ENCODE assay signal across 2 cellular contexts in the genomic region with DNA sequence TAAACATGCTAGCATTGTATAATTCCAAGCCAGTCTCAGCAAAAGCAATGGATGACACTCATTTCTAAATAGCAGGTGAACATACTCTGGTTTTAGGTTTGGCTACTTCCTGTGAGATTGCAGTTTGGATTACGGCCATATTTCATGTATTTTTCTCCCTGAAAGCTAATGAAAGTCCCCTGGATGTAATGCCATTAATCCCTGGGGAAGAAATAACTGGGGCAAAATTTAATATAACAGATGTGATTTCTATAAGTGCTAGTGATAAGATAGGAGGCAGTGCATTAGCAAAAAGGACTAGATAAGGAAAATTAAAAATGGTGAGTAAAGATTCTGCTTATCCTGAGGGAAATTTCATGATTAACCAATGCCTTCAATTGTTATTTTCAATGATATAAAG.
TF ChIP-seq lines count a peak whose summit lies in the region.

No MANE protein-coding gene starts in this region.

TF ChIP-seq in HepG2, 621 proteins besides CTCF, POLR2A, EP300 and RAD21 (continued from another document):
- no peak for TF ChIP-seq ZBTB34 (CRISPR knock-in tag; IDR thresholded peaks at IDR 0.05)
- no peak for TF ChIP-seq ZIK1 (CRISPR knock-in tag; IDR thresholded peaks at IDR 0.05; ENCODE audit: borderline replicate concordance, low read depth)
- no peak for TF ChIP-seq ZNF569 (CRISPR knock-in tag; IDR thresholded peaks at IDR 0.05; ENCODE audit: borderline replicate concordance)
- TF ChIP-seq ZNF704 (CRISPR knock-in tag; IDR thresholded peaks at IDR 0.05; ENCODE audit: borderline replicate concordance): no peak
- TF ChIP-seq MBNL3 (CRISPR knock-in tag; conservative IDR thresholded peaks at IDR 0.05): no peak
- TF ChIP-seq ZSCAN29 (CRISPR knock-in tag; conservative IDR thresholded peaks at IDR 0.05): no peak
- no peak for TF ChIP-seq ZNF619 (CRISPR knock-in tag; IDR thresholded peaks at IDR 0.05)
- no peak for TF ChIP-seq TCF7 (IDR thresholded peaks at IDR 0.05; ENCODE audit: low read depth)
- no peak for TF ChIP-seq ZNF607 (CRISPR knock-in tag; IDR thresholded peaks at IDR 0.05; ENCODE audit: borderline replicate concordance)
- no peak for TF ChIP-seq ZFP62 (CRISPR knock-in tag; IDR thresholded peaks at IDR 0.05)
TF ChIP-seq in HepG2: peak in this region for 0.

TF ChIP-seq in SK-N-SH treated with all-trans-retinoic acid at 6 μM for 48 hours, 23 proteins besides CTCF, POLR2A, EP300 and RAD21 (continued from another document):
- TF ChIP-seq, protein P1, sequence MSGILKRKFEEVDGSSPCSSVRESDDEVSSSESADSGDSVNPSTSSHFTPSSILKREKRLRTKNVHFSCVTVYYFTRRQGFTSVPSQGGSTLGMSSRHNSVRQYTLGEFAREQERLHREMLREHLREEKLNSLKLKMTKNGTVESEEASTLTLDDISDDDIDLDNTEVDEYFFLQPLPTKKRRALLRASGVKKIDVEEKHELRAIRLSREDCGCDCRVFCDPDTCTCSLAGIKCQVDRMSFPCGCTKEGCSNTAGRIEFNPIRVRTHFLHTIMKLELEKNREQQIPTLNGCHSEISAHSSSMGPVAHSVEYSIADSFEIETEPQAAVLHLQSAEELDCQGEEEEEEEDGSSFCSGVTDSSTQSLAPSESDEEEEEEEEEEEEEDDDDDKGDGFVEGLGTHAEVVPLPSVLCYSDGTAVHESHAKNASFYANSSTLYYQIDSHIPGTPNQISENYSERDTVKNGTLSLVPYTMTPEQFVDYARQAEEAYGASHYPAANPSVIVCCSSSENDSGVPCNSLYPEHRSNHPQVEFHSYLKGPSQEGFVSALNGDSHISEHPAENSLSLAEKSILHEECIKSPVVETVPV (CRISPR knock-in tag; IDR thresholded peaks at IDR 0.05): peak; percentile 88; the same call in 1 of the 2 replicates
- 0 out of 2 replicates have a peak, but pooled peaks have one; percentile 45 for TF ChIP-seq SNAI2 (CRISPR knock-in tag; IDR thresholded peaks at IDR 0.05)
- TF ChIP-seq RARB (CRISPR knock-in tag; IDR thresholded peaks at IDR 0.05): no peak
- TF ChIP-seq ESRRG (CRISPR knock-in tag; IDR thresholded peaks at IDR 0.05): 0 out of 2 replicates have a peak, but pooled peaks have one; percentile 16
- peak; percentile 82 for TF ChIP-seq TSHZ2 (CRISPR knock-in tag; IDR thresholded peaks at IDR 0.05)
- TF ChIP-seq, protein P2, sequence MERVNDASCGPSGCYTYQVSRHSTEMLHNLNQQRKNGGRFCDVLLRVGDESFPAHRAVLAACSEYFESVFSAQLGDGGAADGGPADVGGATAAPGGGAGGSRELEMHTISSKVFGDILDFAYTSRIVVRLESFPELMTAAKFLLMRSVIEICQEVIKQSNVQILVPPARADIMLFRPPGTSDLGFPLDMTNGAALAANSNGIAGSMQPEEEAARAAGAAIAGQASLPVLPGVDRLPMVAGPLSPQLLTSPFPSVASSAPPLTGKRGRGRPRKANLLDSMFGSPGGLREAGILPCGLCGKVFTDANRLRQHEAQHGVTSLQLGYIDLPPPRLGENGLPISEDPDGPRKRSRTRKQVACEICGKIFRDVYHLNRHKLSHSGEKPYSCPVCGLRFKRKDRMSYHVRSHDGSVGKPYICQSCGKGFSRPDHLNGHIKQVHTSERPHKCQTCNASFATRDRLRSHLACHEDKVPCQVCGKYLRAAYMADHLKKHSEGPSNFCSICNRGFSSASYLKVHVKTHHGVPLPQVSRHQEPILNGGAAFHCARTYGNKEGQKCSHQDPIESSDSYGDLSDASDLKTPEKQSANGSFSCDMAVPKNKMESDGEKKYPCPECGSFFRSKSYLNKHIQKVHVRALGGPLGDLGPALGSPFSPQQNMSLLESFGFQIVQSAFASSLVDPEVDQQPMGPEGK (CRISPR knock-in tag; IDR thresholded peaks at IDR 0.05; ENCODE audit: borderline replicate concordance): no peak
- TF ChIP-seq PPARA (CRISPR knock-in tag; IDR thresholded peaks at IDR 0.05; ENCODE audit: borderline replicate concordance): no peak
- TF ChIP-seq ZFP3 (CRISPR knock-in tag; IDR thresholded peaks at IDR 0.05): no peak
- no peak for TF ChIP-seq OSR1 (CRISPR knock-in tag; IDR thresholded peaks at IDR 0.05)
- peak; percentile 95 for TF ChIP-seq TCF4 (CRISPR knock-in tag; IDR thresholded peaks at IDR 0.05; ENCODE audit: borderline replicate concordance)
- TF ChIP-seq, protein P3, sequence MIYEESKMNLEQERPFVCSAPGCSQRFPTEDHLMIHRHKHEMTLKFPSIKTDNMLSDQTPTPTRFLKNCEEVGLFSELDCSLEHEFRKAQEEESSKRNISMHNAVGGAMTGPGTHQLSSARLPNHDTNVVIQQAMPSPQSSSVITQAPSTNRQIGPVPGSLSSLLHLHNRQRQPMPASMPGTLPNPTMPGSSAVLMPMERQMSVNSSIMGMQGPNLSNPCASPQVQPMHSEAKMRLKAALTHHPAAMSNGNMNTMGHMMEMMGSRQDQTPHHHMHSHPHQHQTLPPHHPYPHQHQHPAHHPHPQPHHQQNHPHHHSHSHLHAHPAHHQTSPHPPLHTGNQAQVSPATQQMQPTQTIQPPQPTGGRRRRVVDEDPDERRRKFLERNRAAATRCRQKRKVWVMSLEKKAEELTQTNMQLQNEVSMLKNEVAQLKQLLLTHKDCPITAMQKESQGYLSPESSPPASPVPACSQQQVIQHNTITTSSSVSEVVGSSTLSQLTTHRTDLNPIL (CRISPR knock-in tag; IDR thresholded peaks at IDR 0.05; ENCODE audit: low read depth): no peak
- TF ChIP-seq ZNF8 (CRISPR knock-in tag; IDR thresholded peaks at IDR 0.05): no peak
